Comparison of ENCODE assay signal across 1 cellular context in the genomic region with DNA sequence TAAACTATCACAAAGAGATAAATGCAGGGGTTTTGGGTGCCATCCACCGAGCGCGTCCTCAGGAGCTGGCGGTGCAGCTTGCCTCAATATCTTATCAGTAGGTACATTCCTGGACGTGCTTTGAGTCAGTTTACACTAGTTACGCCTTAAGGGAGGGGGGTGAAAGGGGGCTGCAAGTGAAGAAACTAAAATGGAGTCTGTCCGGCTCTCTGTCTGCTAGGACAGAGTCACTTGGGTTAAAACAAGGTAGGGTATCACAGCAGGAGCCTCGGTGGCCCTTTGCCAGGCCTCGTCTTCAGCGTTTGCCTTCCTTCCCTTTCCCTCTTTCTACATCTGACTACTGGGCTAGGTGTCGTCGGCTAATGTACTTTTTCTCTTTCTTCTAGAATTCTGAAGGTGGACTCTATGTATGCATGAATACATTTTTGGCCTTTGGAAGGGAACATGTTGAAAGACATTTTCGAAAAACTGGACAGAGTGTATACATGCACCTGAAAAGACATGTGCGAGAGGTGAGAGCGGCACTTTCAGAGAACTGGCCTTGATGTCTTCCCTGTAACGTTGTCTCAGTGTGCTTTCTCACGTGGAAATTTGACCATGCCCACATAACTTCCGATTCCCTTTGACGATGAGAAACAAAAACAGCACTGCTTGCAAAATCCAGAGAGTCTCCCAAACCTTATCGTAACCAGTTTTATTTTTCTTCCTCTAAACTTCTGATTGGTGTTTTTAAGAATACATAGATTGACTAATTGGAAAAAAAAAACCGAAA.
TF ChIP-seq lines count a peak whose summit lies in the region.

No MANE protein-coding gene starts in this region.

TF ChIP-seq in GM12891, 5 proteins besides CTCF, POLR2A, EP300 and RAD21:
- TF ChIP-seq PAX5 (IDR thresholded peaks at IDR 0.05; ENCODE audit: insufficient read depth, low read length, severe bottlenecking) (no peak), TAF1 (IDR thresholded peaks at IDR 0.05; ENCODE audit: low read depth, low read length) (no peak)
